ENCODE assay signal across 21 cellular contexts in the genomic region with DNA sequence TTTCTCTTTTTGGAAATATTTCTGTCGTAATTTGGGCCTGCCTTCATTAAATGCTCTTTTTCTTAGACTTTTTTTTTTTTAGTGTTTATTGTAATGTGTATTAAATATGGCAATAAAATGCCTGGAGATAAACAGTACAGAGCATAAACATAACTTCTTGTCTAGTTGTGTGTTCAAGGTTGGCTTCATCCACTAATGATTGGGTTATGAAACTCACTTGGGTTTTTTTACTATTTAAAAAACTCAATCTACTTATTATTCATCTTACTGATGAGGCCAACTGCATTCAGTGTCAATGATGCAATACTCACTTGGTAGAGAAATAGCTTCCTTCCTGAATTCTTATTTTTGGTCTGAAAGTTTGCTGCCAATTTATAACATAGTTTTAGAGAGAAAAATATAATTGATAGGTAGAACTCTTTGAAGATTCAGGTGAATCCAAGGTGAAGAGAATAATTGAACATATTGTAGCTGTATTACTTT.
DNase-seq lines count a peak whose midpoint lies in the region; ATAC-seq and TF ChIP-seq lines count a peak whose summit lies in the region.
"Had no signal": no experiment of that assay in that cellular context is flagged by ENCODE, and none has a peak within 500 bp of the region (broad histone marks: within the 10 kb centered on the region; RNA-seq: fewer than 3 reads in every experiment).

No MANE protein-coding gene starts in this region.

- H3K27ac ChIP-seq in coronary artery = no peak overlapping the region
- H3K27ac ChIP-seq: pancreas, upper lobe of left lung had no signal

- ATAC-seq in HG02588 (IDR thresholded peaks at IDR 0.05; ENCODE audit: unreplicated experiment) = no peak
- ATAC-seq: natural killer cell treated with Interleukin-12 subunit alpha and Interleukin-12 subunit beta and Interleukin-15 and Interleukin-18, amount 100 ng/mL, for 72 hours; pancreas; right cardiac atrium had no signal

- TF ChIP-seq CTCF in fibroblast of pulmonary artery (IDR thresholded peaks at IDR 0.05; ENCODE audit: low read length, missing control alignments) = no peak
- TF ChIP-seq CTCF in coronary artery (IDR thresholded peaks at IDR 0.05) = no peak

- H3K4me3 ChIP-seq in fibroblast of pulmonary artery (replicated peaks; ENCODE audit: low read depth, low read length) (no peak overlapping the region), coronary artery (no peak overlapping the region)
- H3K4me3 ChIP-seq: pancreas, upper lobe of left lung had no signal

- peak; percentile 12 for DNase-seq in EH (ENCODE audit: low read depth)
- peak; percentile 69 for DNase-seq in MV-4-11 (lab: John Stamatoyannopoulos, UW)
- peak; percentile 23 for DNase-seq in SKM-1 treated with dmso at 0.1 percent for 144 hours (lab: John Stamatoyannopoulos, UW; ENCODE audit: unreplicated experiment)
- peak; percentile 35 for DNase-seq in fibroblast of pulmonary artery (ENCODE audit: low read depth)
- no peak for DNase-seq in coronary artery (ENCODE audit: low spot score)
- no peak for DNase-seq in effector CD8-positive, alpha-beta T cell (lab: John Stamatoyannopoulos, UW)
- DNase-seq: activated CD4-positive, alpha-beta T cell treated with anti-CD3 and anti-CD28 coated beads for 4 hours; activated naive CD4-positive, alpha-beta T cell treated with anti-CD3 and anti-CD28 coated beads for 36 hours; activated T-cell treated with anti-CD3 and anti-CD28 coated beads, Interleukin-2, amount 50 U/mL, for 48 hours; CD4-positive, alpha-beta memory T cell; DMS 273 treated with DMSO at 0.1 percent for 48 hours; H7; hypothalamus; midbrain; NCI-H524 treated with DMSO at 0.1 percent for 48 hours; pancreas; right cardiac atrium; T-helper 1 cell; upper lobe of left lung had no signal

Comparison
In these comparisons a context has a peak if more than half of its experiments do, and no peak if none do; other contexts are left out.
1. DNase-seq: peak in EH (single experiment), MV-4-11 (single experiment), SKM-1 treated with dmso at 0.1 percent for 144 hours (single experiment) and fibroblast of pulmonary artery (single experiment); none in coronary artery (single experiment) and effector CD8-positive, alpha-beta T cell (single experiment).